23 cellular contexts compared by ENCODE assay signal in genomic region chr7:40682696-40683095, GRCh38.
"Had no signal": no experiment of that assay in that cellular context is flagged by ENCODE, and none has a peak within 500 bp of the region (broad histone marks: within the 10 kb centered on the region; RNA-seq: fewer than 3 reads in every experiment).

No MANE protein-coding gene starts in this region.

- DNase-seq: activated CD4-positive, alpha-beta T cell treated with anti-CD3 and anti-CD28 coated beads for 1 hour; activated CD4-positive, alpha-beta T cell treated with anti-CD3 and anti-CD28 coated beads, Interleukin-2, amount 10 ng/mL, durations not matched to agents 7 days and 5 days; activated CD8-positive, alpha-beta T cell treated with anti-CD3 and anti-CD28 coated beads for 36 hours; activated naive CD8-positive, alpha-beta T cell treated with anti-CD3 and anti-CD28 coated beads, Interleukin-2, amount 50 U/mL, for 24 hours; activated T-cell treated with anti-CD3 and anti-CD28 coated beads, Interleukin-2, amount 50 U/mL, for 4 hours; colonic mucosa; head of caudate nucleus; hippocampal formation; left cardiac atrium; left ventricle myocardium superior; nephron progenitor cell; pancreas; retina; stimulated activated CD4-positive, alpha-beta T cell treated with anti-CD3 and anti-CD28 coated beads, Interleukin-12 subunit alpha, Interleukin-12 subunit beta, amount 100 ng/mL, for 4 hours; stimulated activated CD4-positive, alpha-beta T cell treated with anti-CD3 and anti-CD28 coated beads, Interleukin-4, amount 100 ng/mL, for 1 hour; stimulated activated naive CD8-positive, alpha-beta T cell treated with anti-CD3 and anti-CD28 coated beads, Interleukin-15, Interleukin-2, amounts not matched to agents 100 U/mL and 50 U/mL, for 24 hours; T-helper 9 cell; upper lobe of right lung had no signal

- H3K36me3 ChIP-seq: colonic mucosa, neutrophil, pancreas, prostate gland, upper lobe of right lung had no signal

- H3K27me3 ChIP-seq: colonic mucosa, neutrophil, pancreas, upper lobe of right lung had no signal

- ATAC-seq: activated CD8-positive, alpha-beta T cell treated with anti-CD3 and anti-CD28 coated beads for 36 hours; activated naive CD8-positive, alpha-beta T cell treated with anti-CD3 and anti-CD28 coated beads, Interleukin-2, amount 50 U/mL, for 24 hours; activated T-cell treated with anti-CD3 and anti-CD28 coated beads, Interleukin-2, amount 50 U/mL, for 4 hours; left cardiac atrium; left ventricle myocardium superior; pancreas; sciatic nerve; stimulated activated naive CD8-positive, alpha-beta T cell treated with anti-CD3 and anti-CD28 coated beads, Interleukin-15, Interleukin-2, amounts not matched to agents 100 U/mL and 50 U/mL, for 24 hours; upper lobe of right lung; WTC11 had no signal

- H3K27ac ChIP-seq: colonic mucosa, neutrophil, pancreas, prostate gland, skin epidermis, upper lobe of right lung had no signal

- H3K4me1 ChIP-seq: colonic mucosa, pancreas, prostate gland, upper lobe of right lung had no signal

- H3K9me3 ChIP-seq: colonic mucosa, neutrophil, pancreas, prostate gland, upper lobe of right lung had no signal

- H3K4me3 ChIP-seq: colonic mucosa, pancreas, prostate gland, skin epidermis, upper lobe of right lung had no signal
